ENCODE assay signal across 8 cellular contexts in genomic region chr14:75294649-75295033, GRCh38. TPM values are rescaled to one million over a fixed set of nuclear protein-coding genes. Genes with fewer than 3 reads are reported as not detected.
A peak's percentile ranks its signal among the peaks of the same experiment; 100 is the strongest.
DNase-seq lines count a peak whose midpoint lies in the region; ATAC-seq lines count a peak whose summit lies in the region.

No MANE protein-coding gene starts in this region.

- no peak for DNase-seq in activated naive CD4-positive, alpha-beta T cell treated with anti-CD3 and anti-CD28 coated beads for 36 hours
- no peak for DNase-seq in activated naive CD4-positive, alpha-beta T cell treated with Interleukin-2 at 50 U/mL for 16 hours
- no peak for DNase-seq in activated T-helper 1 cell treated with anti-CD3 and anti-CD28 coated beads, Interleukin-12 subunit alpha, Interleukin-12 subunit beta, Interleukin-2, Interleukin-4 antibody, amounts not matched to agents 30 ng/mL and 10 ng/mL and 1 ng/mL, durations not matched to agents 14 hours and 24 hours and 36 hours (ENCODE audit: low spot score)
- no peak for DNase-seq in stimulated activated naive B cell treated with anti-CD40 and anti-IgM and Interleukin-4, amounts not matched to agents 10 μg/mL and 1 μg/mL and 100 μg/mL, for 72 hours
- no peak for DNase-seq in activated CD4-positive, alpha-beta T cell treated with anti-CD3 and anti-CD28 coated beads, Interleukin-2, amount 50 U/mL, for 4 hours

- CTCF ChIA-PET in activated naive CD4-positive, alpha-beta T cell treated with anti-CD3 and anti-CD28 coated beads for 36 hours (lab: Charles Lee) = interaction anchor here (0.7 to 6.3 kb wide), 15 partner anchors 10 to 434 kb away, joined by 3 to 78 read pairs (median 5); no protein-coding TSS in a partner anchor

- peaks cover 5% of the 10 kb centered on the region; the same call in 1 of the 2 replicates for H3K27me3 ChIP-seq in iPS-20b (ENCODE audit: insufficient read depth, low read length)

- H3K4me3 ChIP-seq in iPS-20b (ENCODE audit: low read length) = peak overlapping the region; percentile 72

- H3K9me3 Mint-ChIP-seq in activated naive CD4-positive, alpha-beta T cell treated with anti-CD3 and anti-CD28 coated beads for 36 hours = no peaks in the 10 kb centered on the region
- H3K9me3 Mint-ChIP-seq in activated T-helper 1 cell treated with anti-CD3 and anti-CD28 coated beads, Interleukin-12 subunit alpha, Interleukin-12 subunit beta, Interleukin-2, Interleukin-4 antibody, amounts not matched to agents 30 ng/mL and 10 ng/mL and 1 ng/mL, durations not matched to agents 14 hours and 24 hours and 36 hours = no peaks in the 10 kb centered on the region
- H3K9me3 Mint-ChIP-seq in stimulated activated naive B cell treated with anti-CD40 and anti-IgM and Interleukin-4, amounts not matched to agents 10 μg/mL and 1 μg/mL and 100 μg/mL, for 72 hours = no peaks in the 10 kb centered on the region

- intact Hi-C loops in activated naive CD4-positive, alpha-beta T cell treated with anti-CD3 and anti-CD28 coated beads for 36 hours (cut with micrococcal nuclease) = loop anchor here (1.0 to 2.0 kb wide), 7 partner anchors 9 to 292 kb away; partner anchors contain the start of genes EIF2B2, FOS, NEK9 and TMED10
- intact Hi-C loops in activated T-helper 1 cell treated with anti-CD3 and anti-CD28 coated beads, Interleukin-12 subunit alpha, Interleukin-12 subunit beta, Interleukin-2, Interleukin-4 antibody, amounts not matched to agents 30 ng/mL and 10 ng/mL and 1 ng/mL, durations not matched to agents 14 hours and 24 hours and 36 hours (cut with micrococcal nuclease) = loop anchor here (1.0 kb wide), 5 partner anchors 9 to 118 kb away; partner anchors contain the start of genes FOS and TMED10

- no peak overlapping the region for H3K27ac Mint-ChIP-seq in activated naive CD4-positive, alpha-beta T cell treated with anti-CD3 and anti-CD28 coated beads for 36 hours
- H3K27ac Mint-ChIP-seq in activated T-helper 1 cell treated with anti-CD3 and anti-CD28 coated beads, Interleukin-12 subunit alpha, Interleukin-12 subunit beta, Interleukin-2, Interleukin-4 antibody, amounts not matched to agents 30 ng/mL and 10 ng/mL and 1 ng/mL, durations not matched to agents 14 hours and 24 hours and 36 hours = peak overlapping the region; percentile 64
- peak overlapping the region; percentile 70 for H3K27ac Mint-ChIP-seq in stimulated activated naive B cell treated with anti-CD40 and anti-IgM and Interleukin-4, amounts not matched to agents 10 μg/mL and 1 μg/mL and 100 μg/mL, for 72 hours

- H3K4me1 Mint-ChIP-seq in activated naive CD4-positive, alpha-beta T cell treated with anti-CD3 and anti-CD28 coated beads for 36 hours (ENCODE audit: low read depth) = peaks cover 20% of the 10 kb centered on the region
- H3K4me1 Mint-ChIP-seq in activated T-helper 1 cell treated with anti-CD3 and anti-CD28 coated beads, Interleukin-12 subunit alpha, Interleukin-12 subunit beta, Interleukin-2, Interleukin-4 antibody, amounts not matched to agents 30 ng/mL and 10 ng/mL and 1 ng/mL, durations not matched to agents 14 hours and 24 hours and 36 hours (ENCODE audit: low read depth) = peaks cover 22% of the 10 kb centered on the region
- H3K4me1 Mint-ChIP-seq in stimulated activated naive B cell treated with anti-CD40 and anti-IgM and Interleukin-4, amounts not matched to agents 10 μg/mL and 1 μg/mL and 100 μg/mL, for 72 hours = peaks cover 11 to 17% of the 10 kb centered on the region in 2 donors

- no peaks in the 10 kb centered on the region for H3K36me3 Mint-ChIP-seq in activated naive CD4-positive, alpha-beta T cell treated with anti-CD3 and anti-CD28 coated beads for 36 hours (ENCODE audit: low read depth)
- no peaks in the 10 kb centered on the region for H3K36me3 Mint-ChIP-seq in activated T-helper 1 cell treated with anti-CD3 and anti-CD28 coated beads, Interleukin-12 subunit alpha, Interleukin-12 subunit beta, Interleukin-2, Interleukin-4 antibody, amounts not matched to agents 30 ng/mL and 10 ng/mL and 1 ng/mL, durations not matched to agents 14 hours and 24 hours and 36 hours (ENCODE audit: low read depth)
- H3K36me3 Mint-ChIP-seq in stimulated activated naive B cell treated with anti-CD40 and anti-IgM and Interleukin-4, amounts not matched to agents 10 μg/mL and 1 μg/mL and 100 μg/mL, for 72 hours = no peaks in the 10 kb centered on the region

- peaks cover 9% of the 10 kb centered on the region; the same call in 1 of the 2 replicates for H3K4me1 ChIP-seq in iPS-20b (ENCODE audit: insufficient read depth, low read length)

- peak overlapping the region; percentile 87 for H3K9ac ChIP-seq in iPS-20b (ENCODE audit: low read depth, low read length)

- peaks cover under 1% of the 10 kb centered on the region for H3K27me3 Mint-ChIP-seq in activated naive CD4-positive, alpha-beta T cell treated with anti-CD3 and anti-CD28 coated beads for 36 hours (ENCODE audit: low read depth)
- H3K27me3 Mint-ChIP-seq in activated T-helper 1 cell treated with anti-CD3 and anti-CD28 coated beads, Interleukin-12 subunit alpha, Interleukin-12 subunit beta, Interleukin-2, Interleukin-4 antibody, amounts not matched to agents 30 ng/mL and 10 ng/mL and 1 ng/mL, durations not matched to agents 14 hours and 24 hours and 36 hours (ENCODE audit: insufficient read depth) = peaks cover 24% of the 10 kb centered on the region
- H3K27me3 Mint-ChIP-seq in stimulated activated naive B cell treated with anti-CD40 and anti-IgM and Interleukin-4, amounts not matched to agents 10 μg/mL and 1 μg/mL and 100 μg/mL, for 72 hours = peaks cover 5% of the 10 kb centered on the region in 2 donors

- no peak for ATAC-seq in stimulated activated naive B cell treated with anti-CD40 and anti-IgM and Interleukin-4, amounts not matched to agents 10 μg/mL and 1 μg/mL and 100 μg/mL, for 72 hours (replicated peaks)
- ATAC-seq in GM18868 (IDR thresholded peaks at IDR 0.05; ENCODE audit: unreplicated experiment) = no peak
- ATAC-seq in GM21360 (IDR thresholded peaks at IDR 0.05; ENCODE audit: unreplicated experiment) = no peak

- H3K27ac ChIP-seq in iPS-20b (ENCODE audit: low read length) = peak overlapping the region; percentile 95

- H3K4me3 Mint-ChIP-seq in activated naive CD4-positive, alpha-beta T cell treated with anti-CD3 and anti-CD28 coated beads for 36 hours = peak overlapping the region; percentile 80
- H3K4me3 Mint-ChIP-seq in activated T-helper 1 cell treated with anti-CD3 and anti-CD28 coated beads, Interleukin-12 subunit alpha, Interleukin-12 subunit beta, Interleukin-2, Interleukin-4 antibody, amounts not matched to agents 30 ng/mL and 10 ng/mL and 1 ng/mL, durations not matched to agents 14 hours and 24 hours and 36 hours = peak overlapping the region; percentile 70
- peak overlapping the region; percentile 86 to 88 for H3K4me3 Mint-ChIP-seq in stimulated activated naive B cell treated with anti-CD40 and anti-IgM and Interleukin-4, amounts not matched to agents 10 μg/mL and 1 μg/mL and 100 μg/mL, for 72 hours

- no peaks in the 10 kb centered on the region for H3K36me3 ChIP-seq in iPS-20b (ENCODE audit: insufficient read depth, low read depth, low read length)

- H3K9me3 ChIP-seq in iPS-20b (ENCODE audit: insufficient read depth, low read depth, low read length) = no peaks in the 10 kb centered on the region

RNA-seq across cellular contexts. Expression of gene FOS, which starts 16.0 kb away (rescaled TPM):
- 10 to 100 TPM; 34.5 to 35.7 TPM for total RNA-seq in activated naive CD4-positive, alpha-beta T cell treated with anti-CD3 and anti-CD28 coated beads for 36 hours
- 40.9 and 41.9 TPM in 2 replicates for total RNA-seq in activated T-helper 1 cell treated with anti-CD3 and anti-CD28 coated beads, Interleukin-12 subunit alpha, Interleukin-12 subunit beta, Interleukin-2, Interleukin-4 antibody, amounts not matched to agents 30 ng/mL and 10 ng/mL and 1 ng/mL, durations not matched to agents 14 hours and 24 hours and 36 hours
